ENCODE assay signal across 1 cellular context in genomic region chr12:64621257-64621942, GRCh38.
TF ChIP-seq lines count a peak whose summit lies in the region.

No MANE protein-coding gene starts in this region.

TF ChIP-seq in GM12878, 131 proteins besides CTCF, POLR2A, EP300 and RAD21 (continued from another document and continues in another):
- TF ChIP-seq FOXM1 (IDR thresholded peaks at IDR 0.05; ENCODE audit: low read depth, low read length) (peak; percentile 46; the same call in 1 of the 2 replicates), RELB (IDR thresholded peaks at IDR 0.05; ENCODE audit: low read depth) (peak; percentile 79), SPI1 (IDR thresholded peaks at IDR 0.05; ENCODE audit: borderline replicate concordance, insufficient read depth, low read depth, low read length) (peak; percentile 20; the same call in 1 of the 2 replicates), SREBF1 (IDR thresholded peaks at IDR 0.05; ENCODE audit: low read length) (no peak), ESRRA (IDR thresholded peaks at IDR 0.05; ENCODE audit: low read length) (no peak), SUZ12 (IDR thresholded peaks at IDR 0.05; ENCODE audit: unreplicated experiment) (no peak), GATAD2B (conservative IDR thresholded peaks at IDR 0.05; ENCODE audit: low read depth) (peak; percentile 85; the same call in 1 of the 2 replicates), RCOR1 (conservative IDR thresholded peaks at IDR 0.05; ENCODE audit: low read depth, low read length) (0 out of 2 replicates have a peak, but pooled peaks have one; percentile 50), IRF4 (IDR thresholded peaks at IDR 0.05; ENCODE audit: low read depth, low read length) (peak; percentile 29; the same call in 1 of the 2 replicates), MEF2B (IDR thresholded peaks at IDR 0.05; ENCODE audit: partially characterized antibody, poor library complexity, severe bottlenecking) (peak; percentile 52), MTA2 (IDR thresholded peaks at IDR 0.05; ENCODE audit: low read depth) (peak; percentile 83; the same call in 1 of the 2 replicates), NFXL1 (IDR thresholded peaks at IDR 0.05; ENCODE audit: borderline replicate concordance) (no peak), CBX5 (IDR thresholded peaks at IDR 0.05; ENCODE audit: low read depth) (peak; percentile 84; the same call in 1 of the 2 replicates), IKZF2 (IDR thresholded peaks at IDR 0.05) (peak; percentile 78 to 85), NFIC (IDR thresholded peaks at IDR 0.05; ENCODE audit: low read depth, low read length) (peak; percentile 82), CREM (IDR thresholded peaks at IDR 0.05; ENCODE audit: low read depth) (0 out of 2 replicates have a peak, but pooled peaks have one; percentile 8), ETV6 (conservative IDR thresholded peaks at IDR 0.05 in 1 of 2, IDR thresholded peaks at IDR 0.05 in 1 of 2; ENCODE audit: borderline replicate concordance in 1 of 2, low read depth in 1 of 2) (peak in 1 of 2 experiments; percentile 25; a peak in 1 of 4 replicates), CEBPB (IDR thresholded peaks at IDR 0.05; ENCODE audit: borderline replicate concordance in 1 of 2, low read depth in 2 of 2, low read length in 2 of 2) (peak in 1 of 2 experiments; percentile 71; a peak in 1 of 4 replicates), ZBTB40 (IDR thresholded peaks at IDR 0.05; ENCODE audit: borderline replicate concordance) (no peak; the same call in 1 of the 2 replicates), RAD51 (IDR thresholded peaks at IDR 0.05) (peak; percentile 62), IKZF1 (conservative IDR thresholded peaks at IDR 0.05) (peak; percentile 84), TBL1XR1 (IDR thresholded peaks at IDR 0.05; ENCODE audit: low read depth, low read length) (0 out of 2 replicates have a peak, but pooled peaks have one; percentile 30), E2F8 (IDR thresholded peaks at IDR 0.05; ENCODE audit: low read depth, partially characterized antibody) (no peak), DPF2 (IDR thresholded peaks at IDR 0.05) (peak; percentile 81), BCL11A (IDR thresholded peaks at IDR 0.05; ENCODE audit: low read depth, low read length) (peak; percentile 62; the same call in 1 of the 2 replicates), MTA3 (IDR thresholded peaks at IDR 0.05; ENCODE audit: borderline replicate concordance, low read length) (peak; percentile 87; the same call in 1 of the 2 replicates), ATF7 (IDR thresholded peaks at IDR 0.05; ENCODE audit: low read depth) (peak; percentile 72), NR2F1 (conservative IDR thresholded peaks at IDR 0.05) (peak; percentile 91), NBN (IDR thresholded peaks at IDR 0.05) (peak; percentile 76; the same call in 1 of the 2 replicates), EGR1 (IDR thresholded peaks at IDR 0.05; ENCODE audit: borderline replicate concordance in 1 of 2, low read depth in 2 of 2, low read length in 2 of 2) (no peak), PML (IDR thresholded peaks at IDR 0.05; ENCODE audit: low read length) (peak; percentile 47; the same call in 1 of the 2 replicates), RUNX3 (IDR thresholded peaks at IDR 0.05; ENCODE audit: low read length) (peak; percentile 93), EED (IDR thresholded peaks at IDR 0.05; ENCODE audit: low read depth) (0 out of 2 replicates have a peak, but pooled peaks have one; percentile 64), BCLAF1 (IDR thresholded peaks at IDR 0.05) (no peak), YY1 (IDR thresholded peaks at IDR 0.05; ENCODE audit: low read depth, low read length) (peak; percentile 80; the same call in 1 of the 2 replicates), SKIL (IDR thresholded peaks at IDR 0.05; ENCODE audit: low read depth, poor library complexity, severe bottlenecking) (peak; percentile 85), SMARCA5 (IDR thresholded peaks at IDR 0.05) (peak; percentile 50; the same call in 1 of the 2 replicates)
- TF ChIP-seq, protein P1, sequence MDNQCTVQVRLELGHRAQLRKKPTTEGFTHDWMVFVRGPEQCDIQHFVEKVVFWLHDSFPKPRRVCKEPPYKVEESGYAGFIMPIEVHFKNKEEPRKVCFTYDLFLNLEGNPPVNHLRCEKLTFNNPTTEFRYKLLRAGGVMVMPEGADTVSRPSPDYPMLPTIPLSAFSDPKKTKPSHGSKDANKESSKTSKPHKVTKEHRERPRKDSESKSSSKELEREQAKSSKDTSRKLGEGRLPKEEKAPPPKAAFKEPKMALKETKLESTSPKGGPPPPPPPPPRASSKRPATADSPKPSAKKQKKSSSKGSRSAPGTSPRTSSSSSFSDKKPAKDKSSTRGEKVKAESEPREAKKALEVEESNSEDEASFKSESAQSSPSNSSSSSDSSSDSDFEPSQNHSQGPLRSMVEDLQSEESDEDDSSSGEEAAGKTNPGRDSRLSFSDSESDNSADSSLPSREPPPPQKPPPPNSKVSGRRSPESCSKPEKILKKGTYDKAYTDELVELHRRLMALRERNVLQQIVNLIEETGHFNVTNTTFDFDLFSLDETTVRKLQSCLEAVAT (IDR thresholded peaks at IDR 0.05), result 0 out of 2 replicates have a peak, but pooled peaks have one; percentile 34
- TF ChIP-seq, protein P2, sequence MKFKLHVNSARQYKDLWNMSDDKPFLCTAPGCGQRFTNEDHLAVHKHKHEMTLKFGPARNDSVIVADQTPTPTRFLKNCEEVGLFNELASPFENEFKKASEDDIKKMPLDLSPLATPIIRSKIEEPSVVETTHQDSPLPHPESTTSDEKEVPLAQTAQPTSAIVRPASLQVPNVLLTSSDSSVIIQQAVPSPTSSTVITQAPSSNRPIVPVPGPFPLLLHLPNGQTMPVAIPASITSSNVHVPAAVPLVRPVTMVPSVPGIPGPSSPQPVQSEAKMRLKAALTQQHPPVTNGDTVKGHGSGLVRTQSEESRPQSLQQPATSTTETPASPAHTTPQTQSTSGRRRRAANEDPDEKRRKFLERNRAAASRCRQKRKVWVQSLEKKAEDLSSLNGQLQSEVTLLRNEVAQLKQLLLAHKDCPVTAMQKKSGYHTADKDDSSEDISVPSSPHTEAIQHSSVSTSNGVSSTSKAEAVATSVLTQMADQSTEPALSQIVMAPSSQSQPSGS (IDR thresholded peaks at IDR 0.05; ENCODE audit: low read length), result peak; percentile 86
